8 cellular contexts compared by ENCODE assay signal in genomic region chr18:49487711-49488310, GRCh38. TPM values are rescaled to one million over a fixed set of nuclear protein-coding genes. Genes with fewer than 3 reads are reported as not detected.
A peak's percentile ranks its signal among the peaks of the same experiment; 100 is the strongest.
DNase-seq lines count a peak whose midpoint lies in the region; ATAC-seq and TF ChIP-seq lines count a peak whose summit lies in the region.

No MANE protein-coding gene starts in this region.

- ATAC-seq in CD4-positive, alpha-beta T cell (ENCODE audit: poor library complexity) = no peak
- no peak for ATAC-seq in natural killer cell treated with Interleukin-12 subunit alpha and Interleukin-12 subunit beta and Interleukin-15 and Interleukin-18, amount 100 ng/mL, for 72 hours

- DNase-seq in CD4-positive, alpha-beta T cell = peak in 1 of 10 experiments; percentile 3
- DNase-seq in NAMALWA (ENCODE audit: low spot score) (peak; percentile 59), mammary epithelial cell (no peak), NCI-H2227 (lab: John Stamatoyannopoulos, UW; ENCODE audit: unreplicated experiment) (no peak), NCI-H510A (lab: John Stamatoyannopoulos, UW) (no peak), glomerular visceral epithelial cell (ENCODE audit: extremely low spot score) (no peak), SIG-M5 (lab: John Stamatoyannopoulos, UW) (no peak)
- no peak for DNase-seq in natural killer cell treated with Interleukin-12 subunit alpha and Interleukin-12 subunit beta and Interleukin-15 and Interleukin-18, amount 100 ng/mL, for 72 hours (ENCODE audit: low spot score)

- peak overlapping the region; percentile 89 for H3K27ac ChIP-seq in CD4-positive, alpha-beta T cell (ENCODE audit: low read depth, low read length)
- peak overlapping the region; percentile 79 for H3K27ac ChIP-seq in mammary epithelial cell (ENCODE audit: insufficient read depth, low read depth, low read length)

- peak overlapping the region; percentile 93 for H3K27ac Mint-ChIP-seq in CD4-positive, alpha-beta T cell
- H3K27ac Mint-ChIP-seq in natural killer cell treated with Interleukin-12 subunit alpha and Interleukin-12 subunit beta and Interleukin-15 and Interleukin-18, amount 100 ng/mL, for 72 hours = peak overlapping the region; percentile 91 to 94

- no peaks in the 10 kb centered on the region for H3K27me3 ChIP-seq in CD4-positive, alpha-beta T cell (ENCODE audit: control insufficient read depth, insufficient read depth, low read length)
- H3K27me3 ChIP-seq in mammary epithelial cell (ENCODE audit: insufficient read depth, low read length) = no peaks in the 10 kb centered on the region

- peaks cover 32% of the 10 kb centered on the region for H3K4me1 ChIP-seq in mammary epithelial cell (ENCODE audit: insufficient read depth, low read length)

- no TSS peak for BruUV-seq in mammary epithelial cell (replicated peaks; lab: Mats Ljungman, UMichigan)

- 67% methylated on average over 8 of the region's 8 CpGs for WGBS in mammary epithelial cell (ENCODE audit: low coverage, missing lambda C conversion rate)

- H3K79me2 ChIP-seq in mammary epithelial cell (ENCODE audit: insufficient read depth, low read length) = peaks cover 73% of the 10 kb centered on the region

- CTCF ChIA-PET in CD4-positive, alpha-beta T cell (lab: Charles Lee) = interaction anchor here (1.1 to 1.4 kb wide), 3 partner anchors 23 to 491 kb away, joined by 3 read pairs; no protein-coding TSS in a partner anchor
- CTCF ChIA-PET in mammary epithelial cell (lab: Charles Lee; ENCODE audit: low non-redundant PET) = no interaction called here

- H3K4me3 Mint-ChIP-seq in CD4-positive, alpha-beta T cell = peak overlapping the region; percentile 96
- peak overlapping the region; percentile 87 for H3K4me3 Mint-ChIP-seq in natural killer cell treated with Interleukin-12 subunit alpha and Interleukin-12 subunit beta and Interleukin-15 and Interleukin-18, amount 100 ng/mL, for 72 hours

- H3K36me3 ChIP-seq in mammary epithelial cell (ENCODE audit: insufficient read depth, low read length) = peaks cover 29% of the 10 kb centered on the region

- peak overlapping the region; percentile 71 for H3K4me2 ChIP-seq in mammary epithelial cell (ENCODE audit: insufficient read depth, low read depth, low read length)

- H3K4me1 Mint-ChIP-seq in CD4-positive, alpha-beta T cell (ENCODE audit: low read depth) = peaks cover 71% of the 10 kb centered on the region
- peaks cover 50 to 54% of the 10 kb centered on the region in 2 donors for H3K4me1 Mint-ChIP-seq in natural killer cell treated with Interleukin-12 subunit alpha and Interleukin-12 subunit beta and Interleukin-15 and Interleukin-18, amount 100 ng/mL, for 72 hours (ENCODE audit: low read depth in 2 of 2)

- H3K4me3 ChIP-seq in mammary epithelial cell (replicated peaks in 1 of 3; ENCODE audit: insufficient read depth in 1 of 3, low read depth in 2 of 3, low read length in 3 of 3) = peak overlapping the region; percentile 67 to 77 (median 68)

- H3K9ac ChIP-seq in mammary epithelial cell (ENCODE audit: insufficient read depth, low read length) = peak overlapping the region; percentile 53

- POLR2A ChIA-PET in CD4-positive, alpha-beta T cell (lab: Charles Lee) = interaction anchor here (0.9 to 2.8 kb wide), 9 partner anchors 10 to 869 kb away, joined by 3 to 44 read pairs (median 4); partner anchors contain the start of genes ACAA2, DYM, LIPG and MBD1

- no peaks in the 10 kb centered on the region for H3K9me3 Mint-ChIP-seq in CD4-positive, alpha-beta T cell
- no peaks in the 10 kb centered on the region for H3K9me3 Mint-ChIP-seq in natural killer cell treated with Interleukin-12 subunit alpha and Interleukin-12 subunit beta and Interleukin-15 and Interleukin-18, amount 100 ng/mL, for 72 hours

- no peak for TF ChIP-seq CTCF in CD4-positive, alpha-beta T cell (IDR thresholded peaks at IDR 0.05)
- TF ChIP-seq CTCF in mammary epithelial cell (conservative IDR thresholded peaks at IDR 0.05 in 1 of 2, IDR thresholded peaks at IDR 0.05 in 1 of 2; ENCODE audit: extremely low read depth in 1 of 2, insufficient read depth in 1 of 2, low read depth in 1 of 2, low read length in 2 of 2) = no peak

- no peaks in the 10 kb centered on the region for H4K20me1 ChIP-seq in mammary epithelial cell (ENCODE audit: insufficient read depth, low read length)

- dilution Hi-C loops in mammary epithelial cell (cut with HindIII; ENCODE audit: low sequenced_read_pairs) = no loop called here

- peaks cover 80% of the 10 kb centered on the region for H3K36me3 Mint-ChIP-seq in CD4-positive, alpha-beta T cell (ENCODE audit: low read depth)
- H3K36me3 Mint-ChIP-seq in natural killer cell treated with Interleukin-12 subunit alpha and Interleukin-12 subunit beta and Interleukin-15 and Interleukin-18, amount 100 ng/mL, for 72 hours = peaks cover 46% of the 10 kb centered on the region

- no peaks in the 10 kb centered on the region for H3K9me3 ChIP-seq in CD4-positive, alpha-beta T cell (ENCODE audit: control insufficient read depth, low read length)
- H3K9me3 ChIP-seq in mammary epithelial cell (replicated peaks; ENCODE audit: insufficient read depth, low read length) = no peaks in the 10 kb centered on the region

- no peaks in the 10 kb centered on the region for H3K27me3 Mint-ChIP-seq in CD4-positive, alpha-beta T cell
- H3K27me3 Mint-ChIP-seq in natural killer cell treated with Interleukin-12 subunit alpha and Interleukin-12 subunit beta and Interleukin-15 and Interleukin-18, amount 100 ng/mL, for 72 hours = no peaks in the 10 kb centered on the region

- no peak overlapping the region for H2AFZ ChIP-seq in mammary epithelial cell (ENCODE audit: low read depth, low read length)

- intact Hi-C loops in CD4-positive, alpha-beta T cell (cut with DNase I, micrococcal nuclease) = loop anchor here (1.0 to 10.0 kb wide), 9 partner anchors 27 to 1687 kb away; partner anchors contain the start of genes DYM (in 2 of the 2), CFAP53 (in 1 of the 2), CTIF (in 1 of the 2) and CXXC1 (in 1 of the 2)
- intact Hi-C loops in mammary epithelial cell (cut with micrococcal nuclease) = loop anchor here (1.0 kb wide), 1 partner anchor 28 kb away; the partner anchor contains the start of gene DYM

- in situ Hi-C loops in mammary epithelial cell (cut with MboI; ENCODE audit: low sequenced_read_pairs in 2 of 2) = no loop called here

RNA-seq across cellular contexts. Expression of gene C18orf32, which starts 0.8 kb away (rescaled TPM):
- total RNA-seq in CD4-positive, alpha-beta T cell = 10 to 100 TPM; 38.2 to 40.1 TPM
- total RNA-seq in mammary epithelial cell = 10 to 100 TPM; 17.3 to 32.2 TPM
- 12.1 TPM for polyA plus RNA-seq in mammary epithelial cell
- 1.7 TPM for polyA minus RNA-seq in mammary epithelial cell
- 10 to 100 TPM; 14.4 to 40.8 TPM for total RNA-seq in natural killer cell treated with Interleukin-12 subunit alpha and Interleukin-12 subunit beta and Interleukin-15 and Interleukin-18, amount 100 ng/mL, for 72 hours

RNA-seq across cellular contexts. Expression of gene RPL17, which starts 4.5 kb away (rescaled TPM):
- total RNA-seq in CD4-positive, alpha-beta T cell = 1,000 to 10,000 TPM; 3,011 to 3,031 TPM
- 1,000 to 10,000 TPM; 1,496 to 1,607 TPM for total RNA-seq in mammary epithelial cell
- 3,892 TPM for polyA plus RNA-seq in mammary epithelial cell
- polyA minus RNA-seq in mammary epithelial cell = 979 TPM
- total RNA-seq in natural killer cell treated with Interleukin-12 subunit alpha and Interleukin-12 subunit beta and Interleukin-15 and Interleukin-18, amount 100 ng/mL, for 72 hours = 1,000 to 10,000 TPM; 1,051 to 1,176 TPM

RNA-seq across cellular contexts. Expression of gene DYM, which starts 27.4 kb away (rescaled TPM):
- total RNA-seq in CD4-positive, alpha-beta T cell = 10 to 100 TPM; 45.3 to 48.2 TPM
- 10 to 100 TPM; 45.5 to 58.0 TPM for total RNA-seq in mammary epithelial cell
- polyA plus RNA-seq in mammary epithelial cell = 24.2 TPM
- 130 TPM for polyA minus RNA-seq in mammary epithelial cell
- total RNA-seq in natural killer cell treated with Interleukin-12 subunit alpha and Interleukin-12 subunit beta and Interleukin-15 and Interleukin-18, amount 100 ng/mL, for 72 hours = 100 to 1,000 TPM in 1 of 2 donors, 10 to 100 TPM in 1; 75.4 to 117 TPM
